17 cellular contexts compared by ENCODE assay signal in genomic region chrX:94045724-94046123, GRCh38.
DNase-seq lines count a peak whose midpoint lies in the region; ATAC-seq and TF ChIP-seq lines count a peak whose summit lies in the region.
"Had no signal": no experiment of that assay in that cellular context is flagged by ENCODE, and none has a peak within 500 bp of the region (broad histone marks: within the 10 kb centered on the region; RNA-seq: fewer than 3 reads in every experiment).

No MANE protein-coding gene starts in this region.

- H3K27me3 ChIP-seq in mammary epithelial cell (ENCODE audit: insufficient read depth, low read length): no peaks in the 10 kb centered on the region
- H3K27me3 ChIP-seq in mesendoderm (ENCODE audit: insufficient read depth, low read length, poor library complexity): no peaks in the 10 kb centered on the region
- H3K27me3 ChIP-seq in dorsolateral prefrontal cortex: peaks cover 0 to 92% (median 23%) of the 10 kb centered on the region in 45 donors

- no peak overlapping the region for H2BK5ac ChIP-seq in mesendoderm (ENCODE audit: low read length)

- no peak overlapping the region for H2BK120ac ChIP-seq in mesendoderm (ENCODE audit: low read depth, low read length)

- CTCF ChIA-PET in mammary epithelial cell (lab: Charles Lee; ENCODE audit: low non-redundant PET): no interaction called here
- CTCF ChIA-PET in MCF 10A (lab: Yijun Ruan, JAX): interaction anchor here (0.6 kb wide), 1 partner anchor 14 kb away, joined by 4 read pairs; no protein-coding TSS in a partner anchor
- CTCF ChIA-PET in WTC11 (lab: Charles Lee): no interaction called here

- 37% methylated on average over 13 of the region's 16 CpGs for WGBS in mammary epithelial cell (ENCODE audit: low coverage, missing lambda C conversion rate)
- no CpG with 5 or more reads among the region's 16 CpGs for WGBS in mesendoderm (ENCODE audit: extremely low coverage, insufficient coverage, low lambda C conversion rate)

- peaks cover 4% of the 10 kb centered on the region for H3K4me1 ChIP-seq in mammary epithelial cell (ENCODE audit: insufficient read depth, low read length)
- H3K4me1 ChIP-seq in mesendoderm (ENCODE audit: control insufficient read depth, low read depth, low read length): no peaks in the 10 kb centered on the region
- H3K4me1 ChIP-seq: BLaER1, Caco-2 had no signal

- no peaks in the 10 kb centered on the region for H3K36me3 Mint-ChIP-seq in MCF 10A (ENCODE audit: insufficient read depth, unreplicated experiment)
- H3K36me3 Mint-ChIP-seq in WTC11: peaks cover 23% of the 10 kb centered on the region
- H3K36me3 Mint-ChIP-seq: CD4-positive, CD25-positive, alpha-beta regulatory T cell; CD8-positive, alpha-beta T cell had no signal

- no peak overlapping the region for H3K23ac ChIP-seq in mesendoderm (ENCODE audit: low read length)

- no TSS peak for BruUV-seq in mammary epithelial cell (replicated peaks; lab: Mats Ljungman, UMichigan)
- BruUV-seq in MCF 10A (replicated peaks; lab: Mats Ljungman, UMichigan): no TSS peak

- H2AFZ ChIP-seq in mammary epithelial cell (ENCODE audit: low read depth, low read length): peak overlapping the region; percentile 79
- H2AFZ ChIP-seq: GM23248 had no signal

- POLR2A ChIA-PET in MCF 10A (lab: Yijun Ruan, JAX) (no interaction called here), WTC11 (lab: Charles Lee) (no interaction called here)

- TF ChIP-seq CTCF in mammary epithelial cell (conservative IDR thresholded peaks at IDR 0.05 in 1 of 2, IDR thresholded peaks at IDR 0.05 in 1 of 2; ENCODE audit: extremely low read depth in 1 of 2, insufficient read depth in 1 of 2, low read depth in 1 of 2, low read length in 2 of 2): no peak
- TF ChIP-seq CTCF in MCF 10A (IDR thresholded peaks at IDR 0.05; ENCODE audit: unreplicated experiment): no peak
- TF ChIP-seq CTCF in WTC11 (IDR thresholded peaks at IDR 0.05): no peak
- no peak for TF ChIP-seq CTCF in dorsolateral prefrontal cortex (IDR thresholded peaks at IDR 0.05 in 54 of 56, conservative IDR thresholded peaks at IDR 0.05 in 2 of 56; ENCODE audit: low read depth in 1 of 56, partially characterized antibody in 56 of 56)

- H3K79me2 ChIP-seq in mammary epithelial cell (ENCODE audit: insufficient read depth, low read length): no peaks in the 10 kb centered on the region
- no peaks in the 10 kb centered on the region for H3K79me2 ChIP-seq in mesendoderm (ENCODE audit: control insufficient read depth, insufficient read depth, low read length)

- H3K36me3 ChIP-seq in mammary epithelial cell (ENCODE audit: insufficient read depth, low read length) (no peaks in the 10 kb centered on the region), mesendoderm (ENCODE audit: control insufficient read depth, insufficient read depth, low read length) (no peaks in the 10 kb centered on the region)
- H3K36me3 ChIP-seq: BLaER1 had no signal

- H3K9me3 Mint-ChIP-seq in MCF 10A (ENCODE audit: unreplicated experiment) (no peaks in the 10 kb centered on the region), WTC11 (peaks cover 18% of the 10 kb centered on the region)
- H3K9me3 Mint-ChIP-seq: CD8-positive, alpha-beta T cell had no signal

- dilution Hi-C loops in mammary epithelial cell (cut with HindIII; ENCODE audit: low sequenced_read_pairs): no loop called here

- H3K9ac ChIP-seq in mammary epithelial cell (ENCODE audit: insufficient read depth, low read length) (no peak overlapping the region), mesendoderm (ENCODE audit: low read length) (no peak overlapping the region)
- H3K9ac ChIP-seq: BLaER1, GM23248 had no signal

- no peak overlapping the region for H2BK15ac ChIP-seq in mesendoderm (replicated peaks; ENCODE audit: low read depth)

- H3K4me2 ChIP-seq in mammary epithelial cell (ENCODE audit: insufficient read depth, low read depth, low read length): no peak overlapping the region
- H3K4me2 ChIP-seq in mesendoderm (ENCODE audit: low read length): no peak overlapping the region
- H3K4me2 ChIP-seq: BLaER1 had no signal

- intact Hi-C loops in mammary epithelial cell (cut with micrococcal nuclease) (no loop called here), MCF 10A (cut with micrococcal nuclease) (no loop called here), dorsolateral prefrontal cortex (cut with DNase I) (no loop called here)

- H3K4me3 Mint-ChIP-seq in MCF 10A (ENCODE audit: unreplicated experiment) (no peak overlapping the region), WTC11 (no peak overlapping the region)
- H3K4me3 Mint-ChIP-seq: B cell; CD4-positive, CD25-positive, alpha-beta regulatory T cell; CD8-positive, alpha-beta T cell had no signal

- H3K27ac Mint-ChIP-seq in MCF 10A (ENCODE audit: low read depth, unreplicated experiment) (no peak overlapping the region), WTC11 (no peak overlapping the region)
- H3K27ac Mint-ChIP-seq: B cell; CD4-positive, CD25-positive, alpha-beta regulatory T cell; CD8-positive, alpha-beta T cell had no signal

- no peak overlapping the region for H4K5ac ChIP-seq in mesendoderm (ENCODE audit: low read length)

- no peak for DNase-seq in mammary epithelial cell
- DNase-seq in MCF 10A (ENCODE audit: unreplicated experiment): no peak
- peak; percentile 10 for DNase-seq in WTC11 (ENCODE audit: low spot score)
- no peak for DNase-seq in mesendoderm
- no peak for DNase-seq in dorsolateral prefrontal cortex
- DNase-seq: Caco-2; CD4-positive, CD25-positive, alpha-beta regulatory T cell; CD8-positive, alpha-beta T cell; DMS153; DND-41; GM23248; HCEC 1CT had no signal

- H2AK5ac ChIP-seq in mesendoderm (ENCODE audit: low read length): no peak overlapping the region

- H3K79me1 ChIP-seq in mesendoderm (ENCODE audit: low read length): no peaks in the 10 kb centered on the region

- H3K27ac ChIP-seq in mammary epithelial cell (ENCODE audit: insufficient read depth, low read depth, low read length) (no peak overlapping the region), mesendoderm (ENCODE audit: low read depth, low read length) (no peak overlapping the region), dorsolateral prefrontal cortex (no peak overlapping the region)
- H3K27ac ChIP-seq: 22Rv1, BLaER1, C4-2B, GM23248 had no signal

- no peak overlapping the region for H3K56ac ChIP-seq in mesendoderm (ENCODE audit: low read length)

- in situ Hi-C loops in mammary epithelial cell (cut with MboI; ENCODE audit: low sequenced_read_pairs in 2 of 2): no loop called here

- H4K20me1 ChIP-seq in mammary epithelial cell (ENCODE audit: insufficient read depth, low read length): no peaks in the 10 kb centered on the region
- H4K20me1 ChIP-seq: BLaER1 had no signal

- H3K27me3 Mint-ChIP-seq in MCF 10A (ENCODE audit: insufficient read depth, unreplicated experiment) (peaks cover 40% of the 10 kb centered on the region), WTC11 (ENCODE audit: low read depth) (no peaks in the 10 kb centered on the region; the same call in 1 of the 2 replicates)
- H3K27me3 Mint-ChIP-seq: B cell; CD4-positive, CD25-positive, alpha-beta regulatory T cell had no signal

- H3K4me1 Mint-ChIP-seq in MCF 10A (ENCODE audit: insufficient read depth, unreplicated experiment) (no peaks in the 10 kb centered on the region), WTC11 (peaks cover 37% of the 10 kb centered on the region)
- H3K4me1 Mint-ChIP-seq: B cell; CD4-positive, CD25-positive, alpha-beta regulatory T cell had no signal

- H3K9me3 ChIP-seq in mammary epithelial cell (replicated peaks; ENCODE audit: insufficient read depth, low read length): no peaks in the 10 kb centered on the region
- H3K9me3 ChIP-seq: BLaER1, Caco-2 had no signal

- H3K4ac ChIP-seq in mesendoderm (ENCODE audit: low read depth, low read length): peak overlapping the region; percentile 43

- peak; percentile 56 for ATAC-seq in WTC11
- no peak for ATAC-seq in GM21390 (IDR thresholded peaks at IDR 0.05; ENCODE audit: unreplicated experiment)
- ATAC-seq: CD8-positive, alpha-beta T cell had no signal

- peak overlapping the region; percentile 41 for H3K18ac ChIP-seq in mesendoderm (ENCODE audit: low read length)

- H3K4me3 ChIP-seq in mammary epithelial cell (replicated peaks in 1 of 3; ENCODE audit: insufficient read depth in 1 of 3, low read depth in 2 of 3, low read length in 3 of 3): no peak overlapping the region
- no peak overlapping the region for H3K4me3 ChIP-seq in mesendoderm (ENCODE audit: low read length)
- H3K4me3 ChIP-seq in dorsolateral prefrontal cortex: no peak overlapping the region
- H3K4me3 ChIP-seq: BLaER1, GM23248 had no signal

- no peak overlapping the region for H4K8ac ChIP-seq in mesendoderm (ENCODE audit: low read depth, low read length)

TF ChIP-seq in WTC11, 78 proteins besides CTCF, POLR2A, EP300 and RAD21 (continues in another document):
- TF ChIP-seq STAT6 (CRISPR knock-in tag; conservative IDR thresholded peaks at IDR 0.05; ENCODE audit: low read depth) (no peak), ATF2 (CRISPR knock-in tag; IDR thresholded peaks at IDR 0.05; ENCODE audit: borderline replicate concordance, low read depth) (no peak), ZNF219 (CRISPR knock-in tag; IDR thresholded peaks at IDR 0.05; ENCODE audit: borderline replicate concordance) (no peak)
